In the genomic region with DNA sequence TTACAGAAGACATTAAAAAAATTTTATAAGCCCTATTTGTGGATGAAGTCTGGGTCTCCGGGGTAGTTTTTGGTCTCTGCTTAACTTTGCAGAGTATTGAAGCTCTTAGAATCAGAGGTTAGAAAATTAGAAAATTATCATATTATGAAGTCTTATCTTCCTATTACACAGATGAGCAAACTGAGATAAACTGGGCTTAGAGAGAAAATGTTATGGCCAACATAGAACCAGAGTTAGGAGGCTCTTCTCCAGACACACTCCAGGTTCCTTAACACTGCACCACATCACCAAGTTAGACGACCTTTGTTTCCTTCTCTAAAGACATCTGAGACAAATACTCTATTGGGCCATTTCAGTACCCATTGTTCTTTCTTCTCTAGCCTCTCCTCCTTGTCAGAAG, we compare ENCODE assay signal across 18 cellular contexts. TPM values are rescaled to one million over a fixed set of nuclear protein-coding genes. Genes with fewer than 3 reads are reported as not detected.
DNase-seq lines count a peak whose midpoint lies in the region; ATAC-seq and TF ChIP-seq lines count a peak whose summit lies in the region.
"Had no signal": no experiment of that assay in that cellular context is flagged by ENCODE, and none has a peak within 500 bp of the region (broad histone marks: within the 10 kb centered on the region; RNA-seq: fewer than 3 reads in every experiment).

No MANE protein-coding gene starts in this region.

- no peaks in the 10 kb centered on the region for H3K4me1 ChIP-seq in left lung
- H3K4me1 ChIP-seq: BE2C had no signal

- DNase-seq in memory B cell (ENCODE audit: low spot score in 2 of 2) = no peak
- no peak for DNase-seq in C1 segment of cervical spinal cord (lab: John Stamatoyannopoulos, UW)
- DNase-seq in left lung = no peak
- no peak for DNase-seq in natural killer cell treated with Interleukin-12 subunit alpha and Interleukin-12 subunit beta and Interleukin-15 and Interleukin-18, amount 100 ng/mL, for 72 hours (ENCODE audit: low spot score)
- no peak for DNase-seq in NCI-H146 (lab: John Stamatoyannopoulos, UW)
- DNase-seq: activated CD8-positive, alpha-beta T cell treated with anti-CD3 and anti-CD28 coated beads for 36 hours; activated naive CD4-positive, alpha-beta T cell; BE2C; hippocampal formation; NCI-H345; ovary; stimulated activated CD4-positive, alpha-beta T cell treated with anti-CD3 and anti-CD28 coated beads, Interleukin-2, amount 100 ng/mL, for 24 hours had no signal

- peaks cover 0 to 3% of the 10 kb centered on the region in 2 donors for H3K36me3 ChIP-seq in left lung
- H3K36me3 ChIP-seq: BE2C, HAP-1, ovary had no signal

- ATAC-seq in GM18861 (IDR thresholded peaks at IDR 0.05; ENCODE audit: unreplicated experiment) (peak; percentile 7), GM21515 (IDR thresholded peaks at IDR 0.05; ENCODE audit: unreplicated experiment) (peak; percentile 31), HG03103 (IDR thresholded peaks at IDR 0.05; ENCODE audit: low read depth, unreplicated experiment) (peak; percentile 31), memory B cell (ENCODE audit: low read depth) (peak; percentile 12), left lung (no peak)
- ATAC-seq in natural killer cell treated with Interleukin-12 subunit alpha and Interleukin-12 subunit beta and Interleukin-15 and Interleukin-18, amount 100 ng/mL, for 72 hours = no peak
- ATAC-seq: activated CD8-positive, alpha-beta T cell treated with anti-CD3 and anti-CD28 coated beads for 36 hours had no signal

- H3K9me3 Mint-ChIP-seq in memory B cell = peaks cover 2% of the 10 kb centered on the region
- no peaks in the 10 kb centered on the region for H3K9me3 Mint-ChIP-seq in natural killer cell treated with Interleukin-12 subunit alpha and Interleukin-12 subunit beta and Interleukin-15 and Interleukin-18, amount 100 ng/mL, for 72 hours

- intact Hi-C loops in left lung (cut with DNase I) = no loop called here

- no peak overlapping the region for H3K27ac ChIP-seq in left lung
- H3K27ac ChIP-seq: epithelial cell of prostate, ovary had no signal

- no peak for TF ChIP-seq CTCF in left lung (IDR thresholded peaks at IDR 0.05)

- no peak overlapping the region for H3K4me3 ChIP-seq in left lung
- H3K4me3 ChIP-seq: HAP-1, lung, ovary had no signal

- H3K27me3 Mint-ChIP-seq in memory B cell = no peaks in the 10 kb centered on the region
- H3K27me3 Mint-ChIP-seq in natural killer cell treated with Interleukin-12 subunit alpha and Interleukin-12 subunit beta and Interleukin-15 and Interleukin-18, amount 100 ng/mL, for 72 hours = no peaks in the 10 kb centered on the region
- H3K27me3 Mint-ChIP-seq: activated CD8-positive, alpha-beta T cell treated with anti-CD3 and anti-CD28 coated beads for 36 hours had no signal

- peak overlapping the region; percentile 6 for H3K4me3 Mint-ChIP-seq in memory B cell
- no peak overlapping the region for H3K4me3 Mint-ChIP-seq in natural killer cell treated with Interleukin-12 subunit alpha and Interleukin-12 subunit beta and Interleukin-15 and Interleukin-18, amount 100 ng/mL, for 72 hours
- H3K4me3 Mint-ChIP-seq: activated CD8-positive, alpha-beta T cell treated with anti-CD3 and anti-CD28 coated beads for 36 hours had no signal

- H3K27me3 ChIP-seq in left lung = no peaks in the 10 kb centered on the region
- H3K27me3 ChIP-seq: BE2C, ovary had no signal

- H3K36me3 Mint-ChIP-seq in memory B cell = peaks cover 7% of the 10 kb centered on the region
- no peaks in the 10 kb centered on the region for H3K36me3 Mint-ChIP-seq in natural killer cell treated with Interleukin-12 subunit alpha and Interleukin-12 subunit beta and Interleukin-15 and Interleukin-18, amount 100 ng/mL, for 72 hours

- peak overlapping the region; percentile 100 for H3K27ac Mint-ChIP-seq in memory B cell
- H3K27ac Mint-ChIP-seq in natural killer cell treated with Interleukin-12 subunit alpha and Interleukin-12 subunit beta and Interleukin-15 and Interleukin-18, amount 100 ng/mL, for 72 hours = no peak overlapping the region
- H3K27ac Mint-ChIP-seq: activated CD8-positive, alpha-beta T cell treated with anti-CD3 and anti-CD28 coated beads for 36 hours had no signal

- H3K4me1 Mint-ChIP-seq in memory B cell = peaks cover 57% of the 10 kb centered on the region
- H3K4me1 Mint-ChIP-seq in natural killer cell treated with Interleukin-12 subunit alpha and Interleukin-12 subunit beta and Interleukin-15 and Interleukin-18, amount 100 ng/mL, for 72 hours (ENCODE audit: low read depth in 2 of 2) = peaks cover 13 to 16% of the 10 kb centered on the region in 2 donors

- H3K9me3 ChIP-seq in left lung = no peaks in the 10 kb centered on the region
- H3K9me3 ChIP-seq: BE2C, HAP-1, ovary had no signal

RNA-seq across cellular contexts. Expression of a gene that starts 36.7 kb away (rescaled TPM):
- total RNA-seq in left lung = 1 to 10 TPM; 1.3 to 1.9 TPM
- total RNA-seq in natural killer cell treated with Interleukin-12 subunit alpha and Interleukin-12 subunit beta and Interleukin-15 and Interleukin-18, amount 100 ng/mL, for 72 hours = 1 to 10 TPM in 1 of 2 donors, under 1 TPM in 1; 0.31 to 2.3 TPM

RNA-seq across cellular contexts. Expression of a gene that starts 57.2 kb away (rescaled TPM):
- total RNA-seq in left lung = 10 to 100 TPM; 56.9 to 58.0 TPM
- 10 to 100 TPM; 45.5 to 68.2 TPM for total RNA-seq in natural killer cell treated with Interleukin-12 subunit alpha and Interleukin-12 subunit beta and Interleukin-15 and Interleukin-18, amount 100 ng/mL, for 72 hours

Comparison
In these comparisons a context has a peak if more than half of its experiments do, and no peak if none do; other contexts are left out.
1. ATAC-seq: peak in GM18861 (single experiment), GM21515 (single experiment), HG03103 (single experiment) and memory B cell (single experiment); none in left lung (single experiment) and natural killer cell treated with Interleukin-12 subunit alpha and Interleukin-12 subunit beta and Interleukin-15 and Interleukin-18, amount 100 ng/mL, for 72 hours (0 of 2).